ENCODE assay signal across 1 cellular context in the genomic region with DNA sequence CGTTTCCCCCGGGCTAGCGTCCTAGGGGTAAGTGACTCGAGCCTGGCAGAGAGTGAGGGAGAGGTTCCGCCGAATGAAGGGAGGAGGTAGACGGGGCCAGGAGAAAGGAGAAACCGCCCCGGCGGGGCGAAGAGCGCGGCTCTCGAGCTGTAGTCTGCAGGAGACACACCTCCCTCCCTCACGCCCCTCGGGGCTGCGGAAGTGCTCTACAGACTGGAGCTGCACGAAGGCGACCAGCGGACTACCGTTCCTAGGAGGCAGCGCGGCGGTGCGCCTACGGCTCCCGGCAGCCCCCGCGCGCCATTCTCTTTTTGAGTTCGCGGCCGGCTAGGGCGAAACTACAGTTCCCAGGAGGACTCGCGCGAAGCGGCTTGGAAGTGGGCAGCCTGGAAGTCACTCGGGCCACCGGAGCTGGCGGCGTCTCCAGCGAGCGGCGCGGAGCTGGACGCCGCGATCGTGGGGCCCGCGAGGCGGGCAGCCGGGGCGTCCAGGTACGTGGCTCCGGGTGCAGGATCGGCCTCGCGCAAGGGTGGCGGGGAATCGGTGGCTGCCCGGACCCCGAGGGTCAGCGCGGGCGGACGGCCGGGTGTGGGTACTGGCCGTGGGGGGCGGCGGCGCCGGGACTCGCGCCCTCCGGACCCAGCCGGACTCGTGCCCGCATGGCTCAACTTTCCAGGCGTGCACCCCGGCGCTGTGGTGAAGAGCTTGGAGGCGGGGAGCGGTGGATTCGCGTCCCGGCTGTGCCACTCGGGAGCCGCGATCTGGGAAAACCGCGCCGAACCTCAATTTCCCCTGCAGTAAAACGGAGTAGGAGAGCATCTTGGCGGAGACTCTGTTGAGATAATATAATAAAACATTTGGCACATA.
TF ChIP-seq lines count a peak whose summit lies in the region.

A gene with protein sequence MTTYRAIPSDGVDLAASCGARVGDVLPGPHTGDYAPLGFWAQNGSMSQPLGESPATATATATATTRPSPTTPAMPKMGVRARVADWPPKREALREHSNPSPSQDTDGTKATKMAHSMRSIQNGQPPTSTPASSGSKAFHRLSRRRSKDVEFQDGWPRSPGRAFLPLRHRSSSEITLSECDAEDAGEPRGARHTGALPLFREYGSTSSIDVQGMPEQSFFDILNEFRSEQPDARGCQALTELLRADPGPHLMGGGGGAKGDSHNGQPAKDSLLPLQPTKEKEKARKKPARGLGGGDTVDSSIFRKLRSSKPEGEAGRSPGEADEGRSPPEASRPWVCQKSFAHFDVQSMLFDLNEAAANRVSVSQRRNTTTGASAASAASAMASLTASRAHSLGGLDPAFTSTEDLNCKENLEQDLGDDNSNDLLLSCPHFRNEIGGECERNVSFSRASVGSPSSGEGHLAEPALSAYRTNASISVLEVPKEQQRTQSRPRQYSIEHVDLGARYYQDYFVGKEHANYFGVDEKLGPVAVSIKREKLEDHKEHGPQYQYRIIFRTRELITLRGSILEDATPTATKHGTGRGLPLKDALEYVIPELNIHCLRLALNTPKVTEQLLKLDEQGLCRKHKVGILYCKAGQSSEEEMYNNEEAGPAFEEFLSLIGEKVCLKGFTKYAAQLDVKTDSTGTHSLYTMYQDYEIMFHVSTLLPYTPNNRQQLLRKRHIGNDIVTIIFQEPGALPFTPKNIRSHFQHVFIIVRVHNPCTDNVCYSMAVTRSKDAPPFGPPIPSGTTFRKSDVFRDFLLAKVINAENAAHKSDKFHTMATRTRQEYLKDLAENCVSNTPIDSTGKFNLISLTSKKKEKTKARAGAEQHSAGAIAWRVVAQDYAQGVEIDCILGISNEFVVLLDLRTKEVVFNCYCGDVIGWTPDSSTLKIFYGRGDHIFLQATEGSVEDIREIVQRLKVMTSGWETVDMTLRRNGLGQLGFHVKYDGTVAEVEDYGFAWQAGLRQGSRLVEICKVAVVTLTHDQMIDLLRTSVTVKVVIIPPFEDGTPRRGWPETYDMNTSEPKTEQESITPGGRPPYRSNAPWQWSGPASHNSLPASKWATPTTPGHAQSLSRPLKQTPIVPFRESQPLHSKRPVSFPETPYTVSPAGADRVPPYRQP (N-terminal part only) (plus strand): TSS at position 341 of the 867 bp plus-strand sequence. CDS start 174,358 bp downstream, outside the sequence.

TF ChIP-seq in HepG2, 621 proteins besides CTCF, POLR2A, EP300 and RAD21 (continued from another document and continues in another):
- TF ChIP-seq KLF16 (CRISPR knock-in tag; IDR thresholded peaks at IDR 0.05) (0 out of 4 replicates have a peak, but pooled peaks of 1 of the 2 experiments have one; percentile 35), STAG1 (CRISPR knock-in tag; IDR thresholded peaks at IDR 0.05) (no peak; the same call in 1 of the 2 replicates), ZNF138 (CRISPR knock-in tag; IDR thresholded peaks at IDR 0.05; ENCODE audit: low read depth) (0 out of 2 replicates have a peak, but pooled peaks have one; percentile 18), ZBTB7B (CRISPR knock-in tag; IDR thresholded peaks at IDR 0.05) (no peak), ZNF674 (CRISPR knock-in tag; IDR thresholded peaks at IDR 0.05; ENCODE audit: low read depth) (no peak), LCORL (IDR thresholded peaks at IDR 0.05) (no peak), LCORL (CRISPR knock-in tag; IDR thresholded peaks at IDR 0.05) (peak; percentile 73), ERF (CRISPR knock-in tag; IDR thresholded peaks at IDR 0.05) (peak; percentile 41; the same call in 1 of the 2 replicates), HOXA3 (CRISPR knock-in tag; IDR thresholded peaks at IDR 0.05) (peak; percentile 29; the same call in 1 of the 2 replicates), REPIN1 (CRISPR knock-in tag; IDR thresholded peaks at IDR 0.05; ENCODE audit: borderline replicate concordance, low read depth) (peak; percentile 27; the same call in 1 of the 2 replicates), ZNF766 (CRISPR knock-in tag; IDR thresholded peaks at IDR 0.05; ENCODE audit: borderline replicate concordance) (peak; percentile 53; the same call in 1 of the 2 replicates), ZNF607 (CRISPR knock-in tag; IDR thresholded peaks at IDR 0.05; ENCODE audit: borderline replicate concordance) (peak; percentile 31; the same call in 1 of the 2 replicates), ZSCAN29 (CRISPR knock-in tag; conservative IDR thresholded peaks at IDR 0.05) (no peak), ZNF780A (CRISPR knock-in tag; IDR thresholded peaks at IDR 0.05) (peak; percentile 37; the same call in 1 of the 2 replicates), FOXA3 (CRISPR knock-in tag; IDR thresholded peaks at IDR 0.05) (peak; percentile 39; the same call in 1 of the 2 replicates), ZNF556 (CRISPR knock-in tag; IDR thresholded peaks at IDR 0.05; ENCODE audit: borderline replicate concordance) (peak; percentile 73; the same call in 1 of the 2 replicates), GTF2F1 (IDR thresholded peaks at IDR 0.05; ENCODE audit: low read length) (no peak), ZIK1 (CRISPR knock-in tag; IDR thresholded peaks at IDR 0.05; ENCODE audit: borderline replicate concordance, low read depth) (peak; percentile 58; the same call in 1 of the 2 replicates), MED13 (CRISPR knock-in tag; IDR thresholded peaks at IDR 0.05) (0 out of 2 replicates have a peak, but pooled peaks have one; percentile 17), ZNF709 (CRISPR knock-in tag; IDR thresholded peaks at IDR 0.05) (no peak; the same call in 1 of the 2 replicates), MAFF (IDR thresholded peaks at IDR 0.05; ENCODE audit: low read depth, low read length) (no peak), GTF3A (CRISPR knock-in tag; conservative IDR thresholded peaks at IDR 0.05) (no peak), ZNF839 (CRISPR knock-in tag; IDR thresholded peaks at IDR 0.05; ENCODE audit: borderline replicate concordance) (no peak), SATB2 (CRISPR knock-in tag; IDR thresholded peaks at IDR 0.05) (no peak), CEBPB (IDR thresholded peaks at IDR 0.05; ENCODE audit: borderline replicate concordance, low read depth, low read length) (no peak), ZNF180 (CRISPR knock-in tag; IDR thresholded peaks at IDR 0.05; ENCODE audit: borderline replicate concordance, low read depth) (0 out of 2 replicates have a peak, but pooled peaks have one; percentile 53), MEF2D (CRISPR knock-in tag; IDR thresholded peaks at IDR 0.05) (0 out of 2 replicates have a peak, but pooled peaks have one; percentile 60), CC2D1A (CRISPR knock-in tag; IDR thresholded peaks at IDR 0.05) (no peak), ZNF331 (CRISPR knock-in tag; IDR thresholded peaks at IDR 0.05) (peak; percentile 42; the same call in 1 of the 2 replicates), NR3C1 (CRISPR knock-in tag; IDR thresholded peaks at IDR 0.05) (no peak), ETV5 (CRISPR knock-in tag; IDR thresholded peaks at IDR 0.05; ENCODE audit: borderline replicate concordance) (peak; percentile 44; the same call in 1 of the 2 replicates), SMAD1 (CRISPR knock-in tag; IDR thresholded peaks at IDR 0.05; ENCODE audit: borderline replicate concordance, low read depth) (no peak), ZBTB42 (CRISPR knock-in tag; IDR thresholded peaks at IDR 0.05) (peak; percentile 78; the same call in 1 of the 2 replicates)
- TF ChIP-seq, protein P1, sequence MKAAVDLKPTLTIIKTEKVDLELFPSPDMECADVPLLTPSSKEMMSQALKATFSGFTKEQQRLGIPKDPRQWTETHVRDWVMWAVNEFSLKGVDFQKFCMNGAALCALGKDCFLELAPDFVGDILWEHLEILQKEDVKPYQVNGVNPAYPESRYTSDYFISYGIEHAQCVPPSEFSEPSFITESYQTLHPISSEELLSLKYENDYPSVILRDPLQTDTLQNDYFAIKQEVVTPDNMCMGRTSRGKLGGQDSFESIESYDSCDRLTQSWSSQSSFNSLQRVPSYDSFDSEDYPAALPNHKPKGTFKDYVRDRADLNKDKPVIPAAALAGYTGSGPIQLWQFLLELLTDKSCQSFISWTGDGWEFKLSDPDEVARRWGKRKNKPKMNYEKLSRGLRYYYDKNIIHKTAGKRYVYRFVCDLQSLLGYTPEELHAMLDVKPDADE (CRISPR knock-in tag; IDR thresholded peaks at IDR 0.05), result no peak
- TF ChIP-seq, protein P2, sequence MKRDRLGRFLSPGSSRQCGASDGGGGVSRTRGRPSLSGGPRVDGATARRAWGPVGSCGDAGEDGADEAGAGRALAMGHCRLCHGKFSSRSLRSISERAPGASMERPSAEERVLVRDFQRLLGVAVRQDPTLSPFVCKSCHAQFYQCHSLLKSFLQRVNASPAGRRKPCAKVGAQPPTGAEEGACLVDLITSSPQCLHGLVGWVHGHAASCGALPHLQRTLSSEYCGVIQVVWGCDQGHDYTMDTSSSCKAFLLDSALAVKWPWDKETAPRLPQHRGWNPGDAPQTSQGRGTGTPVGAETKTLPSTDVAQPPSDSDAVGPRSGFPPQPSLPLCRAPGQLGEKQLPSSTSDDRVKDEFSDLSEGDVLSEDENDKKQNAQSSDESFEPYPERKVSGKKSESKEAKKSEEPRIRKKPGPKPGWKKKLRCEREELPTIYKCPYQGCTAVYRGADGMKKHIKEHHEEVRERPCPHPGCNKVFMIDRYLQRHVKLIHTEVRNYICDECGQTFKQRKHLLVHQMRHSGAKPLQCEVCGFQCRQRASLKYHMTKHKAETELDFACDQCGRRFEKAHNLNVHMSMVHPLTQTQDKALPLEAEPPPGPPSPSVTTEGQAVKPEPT (CRISPR knock-in tag; IDR thresholded peaks at IDR 0.05; ENCODE audit: low read depth), result 0 out of 2 replicates have a peak, but pooled peaks have one; percentile 40
- TF ChIP-seq, protein P3, sequence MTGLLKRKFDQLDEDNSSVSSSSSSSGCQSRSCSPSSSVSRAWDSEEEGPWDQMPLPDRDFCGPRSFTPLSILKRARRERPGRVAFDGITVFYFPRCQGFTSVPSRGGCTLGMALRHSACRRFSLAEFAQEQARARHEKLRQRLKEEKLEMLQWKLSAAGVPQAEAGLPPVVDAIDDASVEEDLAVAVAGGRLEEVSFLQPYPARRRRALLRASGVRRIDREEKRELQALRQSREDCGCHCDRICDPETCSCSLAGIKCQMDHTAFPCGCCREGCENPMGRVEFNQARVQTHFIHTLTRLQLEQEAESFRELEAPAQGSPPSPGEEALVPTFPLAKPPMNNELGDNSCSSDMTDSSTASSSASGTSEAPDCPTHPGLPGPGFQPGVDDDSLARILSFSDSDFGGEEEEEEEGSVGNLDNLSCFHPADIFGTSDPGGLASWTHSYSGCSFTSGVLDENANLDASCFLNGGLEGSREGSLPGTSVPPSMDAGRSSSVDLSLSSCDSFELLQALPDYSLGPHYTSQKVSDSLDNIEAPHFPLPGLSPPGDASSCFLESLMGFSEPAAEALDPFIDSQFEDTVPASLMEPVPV (CRISPR knock-in tag; IDR thresholded peaks at IDR 0.05), result peak; percentile 45; the same call in 1 of the 2 replicates
- TF ChIP-seq, protein P4, sequence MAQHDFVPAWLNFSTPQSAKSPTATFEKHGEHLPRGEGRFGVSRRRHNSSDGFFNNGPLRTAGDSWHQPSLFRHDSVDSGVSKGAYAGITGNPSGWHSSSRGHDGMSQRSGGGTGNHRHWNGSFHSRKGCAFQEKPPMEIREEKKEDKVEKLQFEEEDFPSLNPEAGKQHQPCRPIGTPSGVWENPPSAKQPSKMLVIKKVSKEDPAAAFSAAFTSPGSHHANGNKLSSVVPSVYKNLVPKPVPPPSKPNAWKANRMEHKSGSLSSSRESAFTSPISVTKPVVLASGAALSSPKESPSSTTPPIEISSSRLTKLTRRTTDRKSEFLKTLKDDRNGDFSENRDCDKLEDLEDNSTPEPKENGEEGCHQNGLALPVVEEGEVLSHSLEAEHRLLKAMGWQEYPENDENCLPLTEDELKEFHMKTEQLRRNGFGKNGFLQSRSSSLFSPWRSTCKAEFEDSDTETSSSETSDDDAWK (CRISPR knock-in tag; IDR thresholded peaks at IDR 0.05), result no peak
- TF ChIP-seq, protein P5, sequence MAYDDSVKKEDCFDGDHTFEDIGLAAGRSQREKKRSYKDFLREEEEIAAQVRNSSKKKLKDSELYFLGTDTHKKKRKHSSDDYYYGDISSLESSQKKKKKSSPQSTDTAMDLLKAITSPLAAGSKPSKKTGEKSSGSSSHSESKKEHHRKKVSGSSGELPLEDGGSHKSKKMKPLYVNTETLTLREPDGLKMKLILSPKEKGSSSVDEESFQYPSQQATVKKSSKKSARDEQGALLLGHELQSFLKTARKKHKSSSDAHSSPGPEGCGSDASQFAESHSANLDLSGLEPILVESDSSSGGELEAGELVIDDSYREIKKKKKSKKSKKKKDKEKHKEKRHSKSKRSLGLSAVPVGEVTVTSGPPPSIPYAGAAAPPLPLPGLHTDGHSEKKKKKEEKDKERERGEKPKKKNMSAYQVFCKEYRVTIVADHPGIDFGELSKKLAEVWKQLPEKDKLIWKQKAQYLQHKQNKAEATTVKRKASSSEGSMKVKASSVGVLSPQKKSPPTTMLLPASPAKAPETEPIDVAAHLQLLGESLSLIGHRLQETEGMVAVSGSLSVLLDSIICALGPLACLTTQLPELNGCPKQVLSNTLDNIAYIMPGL (CRISPR knock-in tag; IDR thresholded peaks at IDR 0.05; ENCODE audit: borderline replicate concordance in 1 of 2, low read depth in 1 of 2), result peak in 1 of 2 experiments; percentile 67; a peak in 1 of 4 replicates
- TF ChIP-seq, protein P6, sequence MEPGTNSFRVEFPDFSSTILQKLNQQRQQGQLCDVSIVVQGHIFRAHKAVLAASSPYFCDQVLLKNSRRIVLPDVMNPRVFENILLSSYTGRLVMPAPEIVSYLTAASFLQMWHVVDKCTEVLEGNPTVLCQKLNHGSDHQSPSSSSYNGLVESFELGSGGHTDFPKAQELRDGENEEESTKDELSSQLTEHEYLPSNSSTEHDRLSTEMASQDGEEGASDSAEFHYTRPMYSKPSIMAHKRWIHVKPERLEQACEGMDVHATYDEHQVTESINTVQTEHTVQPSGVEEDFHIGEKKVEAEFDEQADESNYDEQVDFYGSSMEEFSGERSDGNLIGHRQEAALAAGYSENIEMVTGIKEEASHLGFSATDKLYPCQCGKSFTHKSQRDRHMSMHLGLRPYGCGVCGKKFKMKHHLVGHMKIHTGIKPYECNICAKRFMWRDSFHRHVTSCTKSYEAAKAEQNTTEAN (CRISPR knock-in tag; conservative IDR thresholded peaks at IDR 0.05), result peak; percentile 27; the same call in 1 of the 2 replicates
- TF ChIP-seq, protein P7, sequence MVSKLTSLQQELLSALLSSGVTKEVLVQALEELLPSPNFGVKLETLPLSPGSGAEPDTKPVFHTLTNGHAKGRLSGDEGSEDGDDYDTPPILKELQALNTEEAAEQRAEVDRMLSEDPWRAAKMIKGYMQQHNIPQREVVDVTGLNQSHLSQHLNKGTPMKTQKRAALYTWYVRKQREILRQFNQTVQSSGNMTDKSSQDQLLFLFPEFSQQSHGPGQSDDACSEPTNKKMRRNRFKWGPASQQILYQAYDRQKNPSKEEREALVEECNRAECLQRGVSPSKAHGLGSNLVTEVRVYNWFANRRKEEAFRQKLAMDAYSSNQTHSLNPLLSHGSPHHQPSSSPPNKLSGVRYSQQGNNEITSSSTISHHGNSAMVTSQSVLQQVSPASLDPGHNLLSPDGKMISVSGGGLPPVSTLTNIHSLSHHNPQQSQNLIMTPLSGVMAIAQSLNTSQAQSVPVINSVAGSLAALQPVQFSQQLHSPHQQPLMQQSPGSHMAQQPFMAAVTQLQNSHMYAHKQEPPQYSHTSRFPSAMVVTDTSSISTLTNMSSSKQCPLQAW (CRISPR knock-in tag; IDR thresholded peaks at IDR 0.05), result peak; percentile 83
- TF ChIP-seq, protein P8, sequence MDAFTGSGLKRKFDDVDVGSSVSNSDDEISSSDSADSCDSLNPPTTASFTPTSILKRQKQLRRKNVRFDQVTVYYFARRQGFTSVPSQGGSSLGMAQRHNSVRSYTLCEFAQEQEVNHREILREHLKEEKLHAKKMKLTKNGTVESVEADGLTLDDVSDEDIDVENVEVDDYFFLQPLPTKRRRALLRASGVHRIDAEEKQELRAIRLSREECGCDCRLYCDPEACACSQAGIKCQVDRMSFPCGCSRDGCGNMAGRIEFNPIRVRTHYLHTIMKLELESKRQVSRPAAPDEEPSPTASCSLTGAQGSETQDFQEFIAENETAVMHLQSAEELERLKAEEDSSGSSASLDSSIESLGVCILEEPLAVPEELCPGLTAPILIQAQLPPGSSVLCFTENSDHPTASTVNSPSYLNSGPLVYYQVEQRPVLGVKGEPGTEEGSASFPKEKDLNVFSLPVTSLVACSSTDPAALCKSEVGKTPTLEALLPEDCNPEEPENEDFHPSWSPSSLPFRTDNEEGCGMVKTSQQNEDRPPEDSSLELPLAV (CRISPR knock-in tag; conservative IDR thresholded peaks at IDR 0.05; ENCODE audit: low read depth), result no peak
